ENCODE assay signal across 10 cellular contexts in the genomic region with DNA sequence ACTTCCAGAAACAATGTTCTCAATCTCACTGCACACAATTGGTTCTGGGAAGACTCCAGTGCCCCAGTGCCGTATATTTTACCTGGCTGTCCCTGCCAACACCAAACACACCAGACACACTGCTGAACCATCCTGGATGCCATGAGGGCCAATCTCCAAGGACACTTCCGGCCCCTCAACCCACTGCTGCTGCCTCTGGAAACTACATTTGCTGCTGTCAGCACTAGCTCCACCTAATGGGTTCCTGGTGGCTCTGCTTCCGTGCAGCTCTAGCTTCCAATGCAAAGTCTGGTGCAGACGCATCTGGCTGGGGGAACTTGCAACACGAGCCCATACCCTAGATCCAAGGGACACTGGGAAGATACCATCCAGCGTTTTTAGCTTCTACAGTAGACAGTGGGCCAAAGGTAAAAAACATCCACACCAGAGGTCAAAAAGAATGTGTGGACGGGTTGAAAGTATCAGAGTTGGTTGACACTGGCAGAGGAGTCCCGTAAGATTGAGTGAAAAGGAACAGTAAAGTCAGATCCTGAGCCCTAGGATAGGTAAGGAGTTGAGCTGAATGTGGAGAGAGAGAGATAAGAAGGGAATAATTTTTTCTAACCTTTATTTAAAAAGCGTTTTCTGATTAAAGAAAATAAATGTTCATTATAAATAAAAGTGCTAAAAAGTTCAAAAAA.
DNase-seq lines count a peak whose midpoint lies in the region; ATAC-seq and TF ChIP-seq lines count a peak whose summit lies in the region.
"Had no signal": no experiment of that assay in that cellular context is flagged by ENCODE, and none has a peak within 500 bp of the region (broad histone marks: within the 10 kb centered on the region; RNA-seq: fewer than 3 reads in every experiment).

No MANE protein-coding gene starts in this region.

- DNase-seq in HCEC 1CT (peak; percentile 26), iPS DF 4.7 (ENCODE audit: extremely low read depth, low spot score) (peak; percentile 51), type B pancreatic cell (ENCODE audit: extremely low spot score, unreplicated experiment) (no peak)
- no peak for DNase-seq in stimulated activated CD4-positive, alpha-beta T cell treated with anti-CD3 and anti-CD28 coated beads, Interleukin-2, amount 100 ng/mL, for 24 hours
- DNase-seq: activated T-cell treated with anti-CD3 and anti-CD28 coated beads for 4 hours, NCI-H187 treated with DMSO at 0.1 percent for 48 hours had no signal

- peaks cover 9% of the 10 kb centered on the region for H3K27me3 Mint-ChIP-seq in type B pancreatic cell

- no peak overlapping the region for H3K27ac Mint-ChIP-seq in type B pancreatic cell

- H3K9me3 Mint-ChIP-seq in type B pancreatic cell, result no peaks in the 10 kb centered on the region

- ATAC-seq in SK-N-SH treated with all-trans-retinoic acid at 6 μM for 48 hours (peak; percentile 72), HG03135 (IDR thresholded peaks at IDR 0.05; ENCODE audit: unreplicated experiment) (no peak)
- ATAC-seq in activated CD4-positive, CD25-positive, alpha-beta regulatory T cell treated with anti-CD3 and anti-CD28 coated beads, Interleukin-2, amount 50 U/mL, for 24 hours, result no peak

- peaks cover 6% of the 10 kb centered on the region for H3K4me1 Mint-ChIP-seq in type B pancreatic cell (ENCODE audit: unreplicated experiment)

- TF ChIP-seq CTCF in C4-2B (conservative IDR thresholded peaks at IDR 0.05), result peak; percentile 39
- TF ChIP-seq CTCF in type B pancreatic cell (conservative IDR thresholded peaks at IDR 0.05), result no peak

- H3K27ac ChIP-seq in C4-2B, result no peak overlapping the region

- H3K36me3 Mint-ChIP-seq in type B pancreatic cell, result no peaks in the 10 kb centered on the region

- no peak overlapping the region for H3K4me3 Mint-ChIP-seq in type B pancreatic cell

TF ChIP-seq in SK-N-SH treated with all-trans-retinoic acid at 6 μM for 48 hours, 23 proteins besides CTCF, POLR2A, EP300 and RAD21:
- TF ChIP-seq GLIS3 (CRISPR knock-in tag; IDR thresholded peaks at IDR 0.05) (no peak), PPARA (CRISPR knock-in tag; IDR thresholded peaks at IDR 0.05; ENCODE audit: borderline replicate concordance) (no peak)

Comparison
In these comparisons a context has a peak if more than half of its experiments do, and no peak if none do; other contexts are left out.
1. DNase-seq: peak in HCEC 1CT (single experiment) and iPS DF 4.7 (single experiment); none in stimulated activated CD4-positive, alpha-beta T cell treated with anti-CD3 and anti-CD28 coated beads, Interleukin-2, amount 100 ng/mL, for 24 hours (0 of 2) and type B pancreatic cell (single experiment).